In genomic region chr7:20624666-20625385, GRCh38 we compare ENCODE assay signal across 13 cellular contexts. TPM values are rescaled to one million over a fixed set of nuclear protein-coding genes. Genes with fewer than 3 reads are reported as not detected.
"Had no signal": no experiment of that assay in that cellular context is flagged by ENCODE, and none has a peak within 500 bp of the region (broad histone marks: within the 10 kb centered on the region; RNA-seq: fewer than 3 reads in every experiment).

No MANE protein-coding gene starts in this region.

- H3K27ac ChIP-seq: dorsolateral prefrontal cortex, left ventricle myocardium inferior, ovary, thoracic aorta had no signal

- H3K4me1 ChIP-seq: left ventricle myocardium inferior had no signal

- H3K4me3 ChIP-seq: dorsolateral prefrontal cortex, left ventricle myocardium inferior, ovary, thoracic aorta had no signal

- H3K36me3 ChIP-seq: left ventricle myocardium inferior, ovary, thoracic aorta had no signal

- H3K9me3 ChIP-seq: ovary, thoracic aorta had no signal

- ATAC-seq: esophagus mucosa had no signal

- DNase-seq: activated CD4-positive, alpha-beta memory T cell treated with anti-CD3 and anti-CD28 coated beads for 36 hours; activated CD8-positive, alpha-beta memory T cell treated with anti-CD3 and anti-CD28 coated beads, Interleukin-2, amount 50 U/mL, for 48 hours; activated naive CD8-positive, alpha-beta T cell treated with anti-CD3 and anti-CD28 coated beads, Interleukin-2, amount 10 ng/mL, durations not matched to agents 7 days and 5 days; anterior cingulate cortex; dorsolateral prefrontal cortex; left ventricle myocardium inferior; ovary; stimulated activated CD4-positive, alpha-beta T cell treated with anti-CD3 and anti-CD28 coated beads, Interleukin-15, amount 100 ng/mL, for 24 hours; stimulated activated CD4-positive, alpha-beta T cell treated with anti-CD3 and anti-CD28 coated beads, Interleukin-4, amount 100 ng/mL, for 24 hours had no signal

- H3K27me3 ChIP-seq: ovary had no signal

RNA-seq across cellular contexts. Expression of gene ABCB5, which starts 9.4 kb away (rescaled TPM):
- total RNA-seq: activated CD4-positive, alpha-beta memory T cell treated with anti-CD3 and anti-CD28 coated beads for 36 hours; activated naive CD8-positive, alpha-beta T cell treated with anti-CD3 and anti-CD28 coated beads, Interleukin-2, amount 10 ng/mL, durations not matched to agents 7 days and 5 days; left ventricle myocardium inferior; thoracic aorta; urinary bladder had no signal
- polyA plus RNA-seq: neural cell, urinary bladder had no signal
